15 cellular contexts compared by ENCODE assay signal in the genomic region with DNA sequence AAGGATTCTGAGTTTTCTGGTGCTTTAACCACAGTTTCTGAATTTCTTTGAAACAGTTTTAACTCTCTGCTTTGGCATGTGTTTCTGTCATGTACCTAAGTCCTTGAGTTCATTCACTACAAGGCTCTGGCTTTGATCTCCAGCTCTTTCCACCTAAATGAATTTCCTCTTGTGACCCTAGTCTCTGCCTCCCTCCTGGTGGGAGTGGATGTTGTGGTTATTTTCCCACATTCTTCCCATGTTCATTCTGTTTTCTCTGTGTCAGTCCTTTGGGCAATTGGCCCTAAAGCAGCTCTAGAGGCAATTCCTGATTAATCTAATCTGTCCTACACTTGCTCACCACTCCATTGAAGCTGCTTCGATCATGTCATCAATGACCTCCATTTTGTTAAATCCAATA. TPM values are rescaled to one million over a fixed set of nuclear protein-coding genes. Genes with fewer than 3 reads are reported as not detected.
"Had no signal": no experiment of that assay in that cellular context is flagged by ENCODE, and none has a peak within 500 bp of the region (broad histone marks: within the 10 kb centered on the region; RNA-seq: fewer than 3 reads in every experiment).

No MANE protein-coding gene starts in this region.

- H3K9me3 ChIP-seq: mucosa of descending colon, prostate gland, sigmoid colon had no signal

- H3K27me3 ChIP-seq: sigmoid colon had no signal

- H3K4me1 ChIP-seq: prostate gland had no signal

- H3K27ac ChIP-seq: prostate gland had no signal

- H3K4me3 ChIP-seq: mucosa of descending colon, prostate gland, sigmoid colon had no signal

- ATAC-seq: activated CD8-positive, alpha-beta T cell treated with anti-CD3 and anti-CD28 coated beads for 36 hours; activated T-cell treated with anti-CD3 and anti-CD28 coated beads, Interleukin-2, amount 50 U/mL, for 72 hours; left colon; mucosa of descending colon; naive thymus-derived CD8-positive, alpha-beta T cell had no signal

- H3K36me3 ChIP-seq: prostate gland, sigmoid colon had no signal

- DNase-seq: activated CD8-positive, alpha-beta memory T cell treated with anti-CD3 and anti-CD28 coated beads, Interleukin-2, amount 50 U/mL, for 4 hours; activated CD8-positive, alpha-beta T cell treated with anti-CD3 and anti-CD28 coated beads for 36 hours; activated naive CD8-positive, alpha-beta T cell treated with anti-CD3 and anti-CD28 coated beads, Interleukin-2, amount 10 ng/mL, durations not matched to agents 7 days and 5 days; activated T-cell treated with anti-CD3 and anti-CD28 coated beads, Interleukin-2, amount 50 U/mL, for 72 hours; aorta; effector memory CD4-positive, alpha-beta T cell; left colon; mucosa of descending colon; naive thymus-derived CD8-positive, alpha-beta T cell; occipital lobe; sigmoid colon; stimulated activated CD4-positive, alpha-beta T cell treated with anti-CD3 and anti-CD28 coated beads, Interleukin-2, amount 100 ng/mL, for 48 hours; stimulated activated naive CD4-positive, alpha-beta T cell treated with Interleukin-2 at 50 U/mL for 16 hours; T-helper 9 cell had no signal

RNA-seq across cellular contexts. Expression of a gene that starts 28.4 kb away (rescaled TPM):
- total RNA-seq: activated naive CD8-positive, alpha-beta T cell treated with anti-CD3 and anti-CD28 coated beads, Interleukin-2, amount 10 ng/mL, durations not matched to agents 7 days and 5 days; naive thymus-derived CD8-positive, alpha-beta T cell had no signal
- polyA plus RNA-seq: naive thymus-derived CD8-positive, alpha-beta T cell had no signal
